In genomic region chr19:10717356-10718204, GRCh38 we compare ENCODE assay signal across 1 cellular context.
A peak's percentile ranks its signal among the peaks of the same experiment; 100 is the strongest.
TF ChIP-seq lines count a peak whose summit lies in the region.

Gene DNM2 (plus strand): TSS chr19:10718079. CDS start chr19:10718243, 164 bp downstream.

TF ChIP-seq in K562, 482 proteins besides CTCF, POLR2A, EP300 and RAD21 (continued from another document and continues in another):
- TF ChIP-seq CREB3 (tag; conservative IDR thresholded peaks at IDR 0.05; ENCODE audit: low read depth) (no peak), ELK1 (CRISPR knock-in tag; IDR thresholded peaks at IDR 0.05) (no peak), GATAD2A (IDR thresholded peaks at IDR 0.05) (no peak), POLR2AphosphoS5 (IDR thresholded peaks at IDR 0.05; ENCODE audit: control insufficient read depth, insufficient read depth, low read depth, low read length) (peak; percentile 56; the same call in 1 of the 2 replicates), ZNF561 (CRISPR knock-in tag; conservative IDR thresholded peaks at IDR 0.05) (no peak), E4F1 (CRISPR knock-in tag; IDR thresholded peaks at IDR 0.05; ENCODE audit: borderline replicate concordance) (no peak), TCF15 (CRISPR knock-in tag; IDR thresholded peaks at IDR 0.05) (no peak), RCOR1 (IDR thresholded peaks at IDR 0.05; ENCODE audit: borderline replicate concordance in 1 of 2, low read depth in 2 of 2, low read length in 2 of 2) (peak in 1 of 2 experiments; percentile 3; a peak in 1 of 4 replicates), ZNF280A (IDR thresholded peaks at IDR 0.05; ENCODE audit: low read depth, partially characterized antibody) (no peak), ZNF586 (CRISPR knock-in tag; conservative IDR thresholded peaks at IDR 0.05) (no peak), KLF16 (IDR thresholded peaks at IDR 0.05) (peak; percentile 61; the same call in 1 of the 2 replicates), SMARCE1 (IDR thresholded peaks at IDR 0.05) (no peak), ZNF282 (CRISPR knock-in tag; IDR thresholded peaks at IDR 0.05) (no peak), CCNT2 (IDR thresholded peaks at IDR 0.05; ENCODE audit: borderline replicate concordance, extremely low read depth, insufficient read length, low read depth, low read length) (peak; percentile 33), DPF2 (IDR thresholded peaks at IDR 0.05) (no peak), HEY1 (CRISPR knock-in tag; IDR thresholded peaks at IDR 0.05; ENCODE audit: borderline replicate concordance) (no peak), ZNF398 (CRISPR knock-in tag; IDR thresholded peaks at IDR 0.05) (no peak), SNIP1 (IDR thresholded peaks at IDR 0.05; ENCODE audit: low read depth) (no peak), ZNF253 (CRISPR knock-in tag; conservative IDR thresholded peaks at IDR 0.05) (no peak), REST (CRISPR knock-in tag; IDR thresholded peaks at IDR 0.05; ENCODE audit: low read depth) (peak; percentile 83), CLOCK (CRISPR knock-in tag; IDR thresholded peaks at IDR 0.05; ENCODE audit: borderline replicate concordance) (no peak), HDAC8 (tag; IDR thresholded peaks at IDR 0.05) (no peak), ARID2 (IDR thresholded peaks at IDR 0.05) (no peak), FOXK2 (conservative IDR thresholded peaks at IDR 0.05 in 1 of 2, IDR thresholded peaks at IDR 0.05 in 1 of 2; ENCODE audit: low read depth in 2 of 2) (peak; percentile 95 to 97), RBM15 (IDR thresholded peaks at IDR 0.05; ENCODE audit: insufficient read depth, low read length) (no peak), MTA1 (IDR thresholded peaks at IDR 0.05; ENCODE audit: borderline replicate concordance) (no peak), ZNF347 (CRISPR knock-in tag; IDR thresholded peaks at IDR 0.05; ENCODE audit: low read depth) (no peak), ETS2 (tag; IDR thresholded peaks at IDR 0.05; ENCODE audit: borderline replicate concordance, poor library complexity, severe bottlenecking) (no peak), RB1 (IDR thresholded peaks at IDR 0.05; ENCODE audit: low read depth) (peak; percentile 77), ZNF165 (CRISPR knock-in tag; IDR thresholded peaks at IDR 0.05; ENCODE audit: borderline replicate concordance) (no peak), GABPB1 (CRISPR knock-in tag; IDR thresholded peaks at IDR 0.05) (peak; percentile 84; the same call in 1 of the 2 replicates), PRPF4 (IDR thresholded peaks at IDR 0.05; ENCODE audit: insufficient read depth, low read depth, low read length, poor library complexity, severe bottlenecking) (no peak), DEAF1 (CRISPR knock-in tag; IDR thresholded peaks at IDR 0.05) (peak; percentile 83), ELF4 (CRISPR knock-in tag; IDR thresholded peaks at IDR 0.05) (no peak), ZSCAN29 (IDR thresholded peaks at IDR 0.05) (no peak), ZNF3 (CRISPR knock-in tag; IDR thresholded peaks at IDR 0.05) (no peak), PHTF2 (CRISPR knock-in tag; IDR thresholded peaks at IDR 0.05) (no peak), ZNF584 (CRISPR knock-in tag; IDR thresholded peaks at IDR 0.05; ENCODE audit: low read depth) (no peak), IFI16 (CRISPR knock-in tag; IDR thresholded peaks at IDR 0.05) (no peak), ZNF696 (CRISPR knock-in tag; conservative IDR thresholded peaks at IDR 0.05) (no peak), MTA2 (IDR thresholded peaks at IDR 0.05; ENCODE audit: low read depth) (no peak), PML (IDR thresholded peaks at IDR 0.05; ENCODE audit: low read length) (no peak), AFF1 (IDR thresholded peaks at IDR 0.05; ENCODE audit: low read depth in 1 of 2, partially characterized antibody in 2 of 2) (peak in 1 of 2 experiments; percentile 94)
